ENCODE assay signal across 9 cellular contexts in the genomic region with DNA sequence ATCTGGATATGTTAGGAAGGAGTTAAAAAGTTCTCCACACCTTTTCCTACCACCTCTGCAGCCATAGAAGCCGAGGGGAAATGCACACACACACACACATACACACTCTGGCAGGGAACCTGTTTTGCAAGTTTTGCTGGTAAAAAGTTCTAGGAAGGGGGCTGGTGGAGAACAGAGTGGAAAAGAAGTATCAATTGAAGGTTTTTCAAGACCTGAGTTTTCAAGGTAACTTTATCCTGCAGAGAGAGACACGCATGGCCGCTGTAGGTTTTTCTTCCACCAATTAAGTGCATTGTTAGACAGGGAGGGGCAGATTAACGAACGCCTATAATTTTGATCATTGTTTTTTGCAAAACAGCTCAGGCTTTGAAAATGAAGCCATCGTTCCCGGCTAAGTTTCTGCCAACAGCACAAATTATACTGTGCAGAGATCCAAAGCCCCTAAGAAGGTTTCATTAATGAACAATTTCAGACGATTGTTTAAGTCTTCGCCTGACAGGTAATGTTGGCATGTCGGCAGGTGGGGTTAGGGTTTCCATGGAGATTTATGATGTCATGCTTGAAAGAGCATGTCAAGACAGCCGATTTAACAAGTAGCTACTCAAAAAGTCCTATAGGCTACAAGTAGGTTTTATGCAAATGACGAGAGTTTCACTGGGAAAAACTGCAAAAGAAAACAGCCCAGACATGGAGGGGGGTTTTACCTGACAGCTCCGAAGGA. TPM values are rescaled to one million over a fixed set of nuclear protein-coding genes. Genes with fewer than 3 reads are reported as not detected.
DNase-seq lines count a peak whose midpoint lies in the region; ATAC-seq and TF ChIP-seq lines count a peak whose summit lies in the region.
"Had no signal": no experiment of that assay in that cellular context is flagged by ENCODE, and none has a peak within 500 bp of the region (broad histone marks: within the 10 kb centered on the region; RNA-seq: fewer than 3 reads in every experiment).

No MANE protein-coding gene starts in this region.

- H3K9me3 Mint-ChIP-seq in WTC11 = no peaks in the 10 kb centered on the region

- intact Hi-C loops in gastrocnemius medialis (cut with DNase I; ENCODE audit: low total_unique reads) = no loop called here

- in situ Hi-C loops in HAP-1 (cut with MboI; ENCODE audit: low sequenced_read_pairs) (no loop called here), gastrocnemius medialis (cut with MboI; ENCODE audit: low sequenced_read_pairs in 4 of 4) (loop anchor here in 1 of 4 donors (25.0 kb wide), 1 partner anchor 124 kb away; no protein-coding TSS in a partner anchor)

- H3K4me3 Mint-ChIP-seq in WTC11 = peak overlapping the region; percentile 52
- H3K4me3 Mint-ChIP-seq: CD4-positive, alpha-beta memory T cell had no signal

- ATAC-seq in WTC11 (peak; percentile 69), gastrocnemius medialis (no peak), GM21423 (IDR thresholded peaks at IDR 0.05; ENCODE audit: unreplicated experiment) (no peak), HG03159 (IDR thresholded peaks at IDR 0.05; ENCODE audit: unreplicated experiment) (no peak)

- TF ChIP-seq POLR2A in gastrocnemius medialis (IDR thresholded peaks at IDR 0.05) = no peak

- H3K4me3 ChIP-seq in HAP-1 (peak overlapping the region; percentile 22), kidney epithelial cell (ENCODE audit: low read depth, low read length) (peak overlapping the region; percentile 30), gastrocnemius medialis (no peak overlapping the region)

- H3K27me3 ChIP-seq in HAP-1 (ENCODE audit: low read depth) (no peaks in the 10 kb centered on the region), kidney epithelial cell (ENCODE audit: control insufficient read depth, insufficient read depth, low read length) (no peaks in the 10 kb centered on the region), gastrocnemius medialis (no peaks in the 10 kb centered on the region)

- no peaks in the 10 kb centered on the region for H3K9me3 ChIP-seq in HAP-1
- H3K9me3 ChIP-seq in gastrocnemius medialis = no peaks in the 10 kb centered on the region

- H3K36me3 ChIP-seq in HAP-1 (replicated peaks) (no peaks in the 10 kb centered on the region), kidney epithelial cell (ENCODE audit: control insufficient read depth, insufficient read depth, low read length) (no peaks in the 10 kb centered on the region), gastrocnemius medialis (no peaks in the 10 kb centered on the region)

- TF ChIP-seq CTCF in WTC11 (IDR thresholded peaks at IDR 0.05) = no peak
- no peak for TF ChIP-seq CTCF in kidney epithelial cell (IDR thresholded peaks at IDR 0.05; ENCODE audit: insufficient read depth, low read length, poor library complexity, severe bottlenecking)
- no peak for TF ChIP-seq CTCF in gastrocnemius medialis (IDR thresholded peaks at IDR 0.05 in 4 of 5, conservative IDR thresholded peaks at IDR 0.05 in 1 of 5)

- H3K27ac ChIP-seq in gastrocnemius medialis = peak overlapping the region; percentile 58 to 78 (median 72)

- CTCF ChIA-PET in WTC11 (lab: Charles Lee) = interaction anchor here (1.2 to 1.4 kb wide), 2 partner anchors 10 to 80 kb away, joined by 3 read pairs; no protein-coding TSS in a partner anchor

- POLR2A ChIA-PET in WTC11 (lab: Charles Lee) = interaction anchor here (0.7 kb wide), 1 partner anchor 129 kb away, joined by 3 read pairs; no protein-coding TSS in a partner anchor

- DNase-seq in HAP-1 (ENCODE audit: low spot score in 2 of 2) (peak in 1 of 2 experiments; percentile 47), WTC11 (ENCODE audit: low spot score) (no peak), kidney epithelial cell (ENCODE audit: low read depth) (no peak), gastrocnemius medialis (no peak), DMS153 treated with DMSO at 0.1 percent for 48 hours (lab: John Stamatoyannopoulos, UW; ENCODE audit: unreplicated experiment) (no peak), inferior parietal cortex (ENCODE audit: extremely low spot score) (no peak)
- DNase-seq: CD4-positive, alpha-beta memory T cell had no signal

- H3K27me3 Mint-ChIP-seq in WTC11 (ENCODE audit: low read depth) = no peaks in the 10 kb centered on the region

- peaks cover 57% of the 10 kb centered on the region for H3K4me1 Mint-ChIP-seq in WTC11
- H3K4me1 Mint-ChIP-seq: CD4-positive, alpha-beta memory T cell had no signal

- peak overlapping the region; percentile 69 for H3K27ac Mint-ChIP-seq in WTC11
- H3K27ac Mint-ChIP-seq: CD4-positive, alpha-beta memory T cell had no signal

- no peaks in the 10 kb centered on the region for H3K36me3 Mint-ChIP-seq in WTC11
- H3K36me3 Mint-ChIP-seq: CD4-positive, alpha-beta memory T cell had no signal

- peaks cover 36% of the 10 kb centered on the region for H3K4me1 ChIP-seq in HAP-1
- peaks cover 78 to 80% of the 10 kb centered on the region in 2 donors for H3K4me1 ChIP-seq in gastrocnemius medialis

TF ChIP-seq in WTC11, 78 proteins besides CTCF, POLR2A, EP300 and RAD21:
- TF ChIP-seq GRHL2 (CRISPR knock-in tag; IDR thresholded peaks at IDR 0.05; ENCODE audit: insufficient replicate concordance, severe bottlenecking) (peak; percentile 21), MYBL2 (CRISPR knock-in tag; IDR thresholded peaks at IDR 0.05) (no peak), FOXK1 (CRISPR knock-in tag; IDR thresholded peaks at IDR 0.05) (no peak), MXD4 (CRISPR knock-in tag; IDR thresholded peaks at IDR 0.05; ENCODE audit: borderline replicate concordance) (no peak)
- TF ChIP-seq, protein P1, sequence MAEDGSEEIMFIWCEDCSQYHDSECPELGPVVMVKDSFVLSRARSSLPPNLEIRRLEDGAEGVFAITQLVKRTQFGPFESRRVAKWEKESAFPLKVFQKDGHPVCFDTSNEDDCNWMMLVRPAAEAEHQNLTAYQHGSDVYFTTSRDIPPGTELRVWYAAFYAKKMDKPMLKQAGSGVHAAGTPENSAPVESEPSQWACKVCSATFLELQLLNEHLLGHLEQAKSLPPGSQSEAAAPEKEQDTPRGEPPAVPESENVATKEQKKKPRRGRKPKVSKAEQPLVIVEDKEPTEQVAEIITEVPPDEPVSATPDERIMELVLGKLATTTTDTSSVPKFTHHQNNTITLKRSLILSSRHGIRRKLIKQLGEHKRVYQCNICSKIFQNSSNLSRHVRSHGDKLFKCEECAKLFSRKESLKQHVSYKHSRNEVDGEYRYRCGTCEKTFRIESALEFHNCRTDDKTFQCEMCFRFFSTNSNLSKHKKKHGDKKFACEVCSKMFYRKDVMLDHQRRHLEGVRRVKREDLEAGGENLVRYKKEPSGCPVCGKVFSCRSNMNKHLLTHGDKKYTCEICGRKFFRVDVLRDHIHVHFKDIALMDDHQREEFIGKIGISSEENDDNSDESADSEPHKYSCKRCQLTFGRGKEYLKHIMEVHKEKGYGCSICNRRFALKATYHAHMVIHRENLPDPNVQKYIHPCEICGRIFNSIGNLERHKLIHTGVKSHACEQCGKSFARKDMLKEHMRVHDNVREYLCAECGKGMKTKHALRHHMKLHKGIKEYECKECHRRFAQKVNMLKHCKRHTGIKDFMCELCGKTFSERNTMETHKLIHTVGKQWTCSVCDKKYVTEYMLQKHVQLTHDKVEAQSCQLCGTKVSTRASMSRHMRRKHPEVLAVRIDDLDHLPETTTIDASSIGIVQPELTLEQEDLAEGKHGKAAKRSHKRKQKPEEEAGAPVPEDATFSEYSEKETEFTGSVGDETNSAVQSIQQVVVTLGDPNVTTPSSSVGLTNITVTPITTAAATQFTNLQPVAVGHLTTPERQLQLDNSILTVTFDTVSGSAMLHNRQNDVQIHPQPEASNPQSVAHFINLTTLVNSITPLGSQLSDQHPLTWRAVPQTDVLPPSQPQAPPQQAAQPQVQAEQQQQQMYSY (CRISPR knock-in tag; IDR thresholded peaks at IDR 0.05) = no peak

RNA-seq across cellular contexts. Expression of gene KIAA1217, which starts 29.7 kb away (rescaled TPM):
- total RNA-seq in WTC11 (2021) (19.7 to 23.4 TPM (median 20.6 TPM) in 3 replicates), kidney epithelial cell (18.9 and 21.5 TPM in 2 replicates), gastrocnemius medialis (100 to 1,000 TPM; 152 to 266 (median 155) TPM)

Comparison
In these comparisons a context has a peak if more than half of its experiments do, and no peak if none do; other contexts are left out.
1. H3K4me3 ChIP-seq: peak in HAP-1 (single experiment) and kidney epithelial cell (single experiment); none in gastrocnemius medialis (0 of 4).